In genomic region chr6:37102299-37103168, GRCh38 we compare ENCODE assay signal across 8 cellular contexts.
DNase-seq lines count a peak whose midpoint lies in the region; ATAC-seq and TF ChIP-seq lines count a peak whose summit lies in the region.

No MANE protein-coding gene starts in this region.

- peaks cover 19% of the 10 kb centered on the region for H3K4me1 ChIP-seq in ACC112 (ENCODE audit: control insufficient read depth, insufficient read depth, low read length, unreplicated experiment)

- no peak for TF ChIP-seq CTCF in kidney epithelial cell (IDR thresholded peaks at IDR 0.05; ENCODE audit: insufficient read depth, low read length, poor library complexity, severe bottlenecking)

- H3K27me3 ChIP-seq in ACC112 (ENCODE audit: insufficient read depth, low read length): no peaks in the 10 kb centered on the region
- no peaks in the 10 kb centered on the region for H3K27me3 ChIP-seq in kidney epithelial cell (ENCODE audit: control insufficient read depth, insufficient read depth, low read length)

- H3K36me3 ChIP-seq in ACC112 (ENCODE audit: insufficient read depth, low read length) (no peaks in the 10 kb centered on the region), kidney epithelial cell (ENCODE audit: control insufficient read depth, insufficient read depth, low read length) (no peaks in the 10 kb centered on the region)

- ATAC-seq in GM18873 (IDR thresholded peaks at IDR 0.05; ENCODE audit: low FRiP score, unreplicated experiment): peak; percentile 77
- peak; percentile 83 for ATAC-seq in HG03159 (IDR thresholded peaks at IDR 0.05; ENCODE audit: unreplicated experiment)

- H3K4me3 ChIP-seq in ACC112 (ENCODE audit: low read depth, low read length) (peak overlapping the region; percentile 71), kidney epithelial cell (ENCODE audit: low read depth, low read length) (peak overlapping the region; percentile 33)

- H3K79me2 ChIP-seq in ACC112 (ENCODE audit: control insufficient read depth, insufficient read depth, low read length, unreplicated experiment): no peaks in the 10 kb centered on the region

- H2AFZ ChIP-seq in ACC112 (ENCODE audit: low read length, unreplicated experiment): peak overlapping the region; percentile 57

- peak overlapping the region; percentile 89 for H3K27ac ChIP-seq in ACC112 (ENCODE audit: low read depth, low read length)

- DNase-seq in NCI-H345 (lab: John Stamatoyannopoulos, UW) (peak; percentile 97), cerebellum (ENCODE audit: low spot score) (peak; percentile 86), kidney epithelial cell (ENCODE audit: low read depth) (peak; percentile 75)
- peak; percentile 37 to 49 for DNase-seq in activated CD4-positive, alpha-beta T cell treated with anti-CD3 and anti-CD28 coated beads for 24 hours (ENCODE audit: low read depth in 2 of 2)
- peak; percentile 49 for DNase-seq in stimulated activated CD4-positive, alpha-beta T cell treated with anti-CD3 and anti-CD28 coated beads, Interleukin-15, amount 100 ng/mL, for 1 hour (ENCODE audit: low read depth in 1 of 2, low spot score in 1 of 2)

Comparison
In these comparisons a context has a peak if more than half of its experiments do, and no peak if none do; other contexts are left out.
1. Peak in every context shown above with its lines: DNase-seq, ATAC-seq, H3K4me3 ChIP-seq and H3K27ac ChIP-seq.
2. DNase-seq: peak in every context shown above with its lines; median percentile 97 in NCI-H345; 86 in cerebellum; 75 in kidney epithelial cell; 49 in stimulated activated CD4-positive, alpha-beta T cell treated with anti-CD3 and anti-CD28 coated beads, Interleukin-15, amount 100 ng/mL, for 1 hour; 43 in activated CD4-positive, alpha-beta T cell treated with anti-CD3 and anti-CD28 coated beads for 24 hours.